ENCODE assay signal across 10 cellular contexts in the genomic region with DNA sequence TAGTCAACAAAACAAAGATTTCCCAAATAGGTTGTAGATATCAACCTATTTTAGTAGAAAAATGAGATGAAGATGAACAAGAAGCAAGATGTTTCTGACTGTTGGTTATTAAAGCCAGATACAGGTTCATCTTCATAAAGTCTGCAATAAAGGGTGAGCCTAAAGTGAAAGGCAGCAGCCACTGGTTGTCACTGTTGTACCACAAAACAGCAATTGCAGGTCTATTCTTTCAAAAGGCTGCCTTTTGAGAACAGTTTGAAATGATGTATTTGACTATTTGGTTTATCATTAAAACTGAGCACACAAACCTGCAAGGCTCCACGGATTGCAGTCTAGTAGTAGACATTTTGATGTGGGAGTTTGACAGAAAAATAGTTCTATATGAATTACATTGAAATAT.
A peak's percentile ranks its signal among the peaks of the same experiment; 100 is the strongest.
DNase-seq lines count a peak whose midpoint lies in the region; ATAC-seq and TF ChIP-seq lines count a peak whose summit lies in the region.
"Had no signal": no experiment of that assay in that cellular context is flagged by ENCODE, and none has a peak within 500 bp of the region (broad histone marks: within the 10 kb centered on the region; RNA-seq: fewer than 3 reads in every experiment).

No MANE protein-coding gene starts in this region.

- no peaks in the 10 kb centered on the region for H3K36me3 ChIP-seq in OCI-LY3 (replicated peaks; ENCODE audit: low read depth, low read length)

- no peaks in the 10 kb centered on the region for H3K36me3 Mint-ChIP-seq in activated T-helper 1 cell treated with anti-CD3 and anti-CD28 coated beads, Interleukin-12 subunit alpha, Interleukin-12 subunit beta, Interleukin-2, Interleukin-4 antibody, amounts not matched to agents 30 ng/mL and 10 ng/mL and 1 ng/mL, durations not matched to agents 14 hours and 24 hours and 36 hours (ENCODE audit: low read depth)
- H3K36me3 Mint-ChIP-seq: activated naive CD8-positive, alpha-beta T cell; naive thymus-derived CD8-positive, alpha-beta T cell had no signal

- in situ Hi-C loops in ACHN (cut with HindIII; ENCODE audit: low pct_ligation_motif_present, low pct_unique_long_range_greater_than_20kb, low sequenced_read_pairs): no loop called here

- no peaks in the 10 kb centered on the region for H3K27me3 ChIP-seq in OCI-LY3 (ENCODE audit: low read depth, low read length)

- H3K27ac Mint-ChIP-seq in activated T-helper 1 cell treated with anti-CD3 and anti-CD28 coated beads, Interleukin-12 subunit alpha, Interleukin-12 subunit beta, Interleukin-2, Interleukin-4 antibody, amounts not matched to agents 30 ng/mL and 10 ng/mL and 1 ng/mL, durations not matched to agents 14 hours and 24 hours and 36 hours: no peak overlapping the region
- H3K27ac Mint-ChIP-seq: activated naive CD8-positive, alpha-beta T cell; naive thymus-derived CD8-positive, alpha-beta T cell had no signal

- TF ChIP-seq CTCF in OCI-LY3 (IDR thresholded peaks at IDR 0.05; ENCODE audit: low read depth, low read length): peak; percentile 75

- no peaks in the 10 kb centered on the region for H3K27me3 Mint-ChIP-seq in activated T-helper 1 cell treated with anti-CD3 and anti-CD28 coated beads, Interleukin-12 subunit alpha, Interleukin-12 subunit beta, Interleukin-2, Interleukin-4 antibody, amounts not matched to agents 30 ng/mL and 10 ng/mL and 1 ng/mL, durations not matched to agents 14 hours and 24 hours and 36 hours (ENCODE audit: insufficient read depth)
- H3K27me3 Mint-ChIP-seq: activated naive CD8-positive, alpha-beta T cell; naive thymus-derived CD8-positive, alpha-beta T cell had no signal

- peaks cover 6% of the 10 kb centered on the region; the same call in 1 of the 2 replicates for H3K4me1 ChIP-seq in OCI-LY3 (ENCODE audit: low read length)

- H3K9me3 Mint-ChIP-seq in activated T-helper 1 cell treated with anti-CD3 and anti-CD28 coated beads, Interleukin-12 subunit alpha, Interleukin-12 subunit beta, Interleukin-2, Interleukin-4 antibody, amounts not matched to agents 30 ng/mL and 10 ng/mL and 1 ng/mL, durations not matched to agents 14 hours and 24 hours and 36 hours: no peaks in the 10 kb centered on the region

- peak; percentile 53 for ATAC-seq in GM21423 (IDR thresholded peaks at IDR 0.05; ENCODE audit: unreplicated experiment)
- ATAC-seq in GM19395 (IDR thresholded peaks at IDR 0.05; ENCODE audit: unreplicated experiment): no peak
- ATAC-seq: naive thymus-derived CD8-positive, alpha-beta T cell had no signal

- H3K4me2 ChIP-seq in OCI-LY3 (ENCODE audit: low read length): no peak overlapping the region

- intact Hi-C loops in head of caudate nucleus (cut with DNase I): no loop called here
- intact Hi-C loops in activated T-helper 1 cell treated with anti-CD3 and anti-CD28 coated beads, Interleukin-12 subunit alpha, Interleukin-12 subunit beta, Interleukin-2, Interleukin-4 antibody, amounts not matched to agents 30 ng/mL and 10 ng/mL and 1 ng/mL, durations not matched to agents 14 hours and 24 hours and 36 hours (cut with micrococcal nuclease): no loop called here

- H3K4me3 Mint-ChIP-seq in activated T-helper 1 cell treated with anti-CD3 and anti-CD28 coated beads, Interleukin-12 subunit alpha, Interleukin-12 subunit beta, Interleukin-2, Interleukin-4 antibody, amounts not matched to agents 30 ng/mL and 10 ng/mL and 1 ng/mL, durations not matched to agents 14 hours and 24 hours and 36 hours: no peak overlapping the region
- H3K4me3 Mint-ChIP-seq: activated naive CD8-positive, alpha-beta T cell; naive thymus-derived CD8-positive, alpha-beta T cell had no signal

- H3K4me1 Mint-ChIP-seq in activated T-helper 1 cell treated with anti-CD3 and anti-CD28 coated beads, Interleukin-12 subunit alpha, Interleukin-12 subunit beta, Interleukin-2, Interleukin-4 antibody, amounts not matched to agents 30 ng/mL and 10 ng/mL and 1 ng/mL, durations not matched to agents 14 hours and 24 hours and 36 hours (ENCODE audit: low read depth): no peaks in the 10 kb centered on the region
- H3K4me1 Mint-ChIP-seq: naive thymus-derived CD8-positive, alpha-beta T cell had no signal

- H3K27ac ChIP-seq in OCI-LY3 (ENCODE audit: low read length): no peak overlapping the region

- H3K4me3 ChIP-seq in OCI-LY3 (ENCODE audit: low read length): no peak overlapping the region

- no peak overlapping the region for H2AFZ ChIP-seq in OCI-LY3 (ENCODE audit: low read depth, low read length)

- H3K79me2 ChIP-seq in OCI-LY3 (ENCODE audit: low read length): no peaks in the 10 kb centered on the region

- no peak overlapping the region for H3K9ac ChIP-seq in OCI-LY3 (ENCODE audit: low read length)

- no peaks in the 10 kb centered on the region for H4K20me1 ChIP-seq in OCI-LY3 (ENCODE audit: insufficient read depth, low read length)

- DNase-seq in ACHN (peak; percentile 62), head of caudate nucleus (peak in 30 of 42 donors; percentile 3 to 68 (median 22)), KG1 (lab: John Stamatoyannopoulos, UW) (no peak), NCI-H187 treated with DMSO at 0.1 percent for 48 hours (lab: John Stamatoyannopoulos, UW) (no peak)
- DNase-seq in activated T-helper 1 cell treated with anti-CD3 and anti-CD28 coated beads, Interleukin-12 subunit alpha, Interleukin-12 subunit beta, Interleukin-2, Interleukin-4 antibody, amounts not matched to agents 30 ng/mL and 10 ng/mL and 1 ng/mL, durations not matched to agents 14 hours and 24 hours and 36 hours (ENCODE audit: low spot score): no peak
- DNase-seq: naive thymus-derived CD8-positive, alpha-beta T cell had no signal

- no peaks in the 10 kb centered on the region for H3K9me3 ChIP-seq in OCI-LY3 (ENCODE audit: insufficient read depth, low read length)

Comparison
In these comparisons a context has a peak if more than half of its experiments do, and no peak if none do; other contexts are left out.
1. DNase-seq: peak in ACHN (single experiment) and head of caudate nucleus (30 of 42); none in KG1 (single experiment), NCI-H187 treated with DMSO at 0.1 percent for 48 hours (single experiment) and activated T-helper 1 cell treated with anti-CD3 and anti-CD28 coated beads, Interleukin-12 subunit alpha, Interleukin-12 subunit beta, Interleukin-2, Interleukin-4 antibody, amounts not matched to agents 30 ng/mL and 10 ng/mL and 1 ng/mL, durations not matched to agents 14 hours and 24 hours and 36 hours (single experiment).